In genomic region chr17:5501725-5502124, GRCh38 we compare ENCODE assay signal across 11 cellular contexts. TPM values are rescaled to one million over a fixed set of nuclear protein-coding genes. Genes with fewer than 3 reads are reported as not detected.
DNase-seq lines count a peak whose midpoint lies in the region; ATAC-seq and TF ChIP-seq lines count a peak whose summit lies in the region.
"Had no signal": no experiment of that assay in that cellular context is flagged by ENCODE, and none has a peak within 500 bp of the region (broad histone marks: within the 10 kb centered on the region; RNA-seq: fewer than 3 reads in every experiment).

No MANE protein-coding gene starts in this region.

- no peaks in the 10 kb centered on the region for H3K36me3 Mint-ChIP-seq in activated T-cell treated with anti-CD3 and anti-CD28 coated beads, Interleukin-2, amount 50 U/mL, for 24 hours (ENCODE audit: low read depth)
- no peaks in the 10 kb centered on the region for H3K36me3 Mint-ChIP-seq in activated CD8-positive, alpha-beta T cell treated with anti-CD3 and anti-CD28 coated beads for 36 hours (ENCODE audit: low read depth)
- peaks cover 11% of the 10 kb centered on the region for H3K36me3 Mint-ChIP-seq in stimulated activated effector memory CD8-positive, alpha-beta T cell treated with anti-CD3 and anti-CD28 coated beads, Interleukin-12 subunit alpha, Interleukin-12 subunit beta, amount 100 ng/mL, for 72 hours
- H3K36me3 Mint-ChIP-seq in CD14-positive monocyte, result peaks cover 70 to 79% of the 10 kb centered on the region in 2 donors

- intact Hi-C loops in activated CD8-positive, alpha-beta T cell treated with anti-CD3 and anti-CD28 coated beads for 36 hours (cut with micrococcal nuclease), result no loop called here
- intact Hi-C loops in CD14-positive monocyte (cut with micrococcal nuclease), result no loop called here

- peak overlapping the region; percentile 75 for H3K4me3 Mint-ChIP-seq in activated T-cell treated with anti-CD3 and anti-CD28 coated beads, Interleukin-2, amount 50 U/mL, for 24 hours
- peak overlapping the region; percentile 85 for H3K4me3 Mint-ChIP-seq in activated CD8-positive, alpha-beta T cell treated with anti-CD3 and anti-CD28 coated beads for 36 hours
- peak overlapping the region; percentile 77 for H3K4me3 Mint-ChIP-seq in stimulated activated effector memory CD8-positive, alpha-beta T cell treated with anti-CD3 and anti-CD28 coated beads, Interleukin-12 subunit alpha, Interleukin-12 subunit beta, amount 100 ng/mL, for 72 hours
- peak overlapping the region in 1 of 2 donors; percentile 80 for H3K4me3 Mint-ChIP-seq in CD14-positive monocyte

- DNase-seq in activated T-cell treated with anti-CD3 and anti-CD28 coated beads, Interleukin-2, amount 50 U/mL, for 24 hours, result no peak
- DNase-seq in activated T-cell treated with anti-CD3 and anti-CD28 coated beads, Interleukin-2, amount 50 U/mL, for 1 hour, result no peak
- no peak for DNase-seq in activated CD8-positive, alpha-beta T cell treated with anti-CD3 and anti-CD28 coated beads for 36 hours
- DNase-seq in stimulated activated effector memory CD8-positive, alpha-beta T cell treated with anti-CD3 and anti-CD28 coated beads, Interleukin-12 subunit alpha, Interleukin-12 subunit beta, amount 100 ng/mL, for 72 hours (ENCODE audit: low spot score in 2 of 2), result no peak
- no peak for DNase-seq in MG63
- DNase-seq in AG08395 (ENCODE audit: low spot score), result no peak
- DNase-seq in CD14-positive monocyte (ENCODE audit: low spot score), result no peak
- DNase-seq: esophagus squamous epithelium had no signal

- no peaks in the 10 kb centered on the region for H3K9me3 ChIP-seq in MG63
- H3K9me3 ChIP-seq: esophagus squamous epithelium, pancreas, transverse colon had no signal

- H3K4me1 Mint-ChIP-seq in activated T-cell treated with anti-CD3 and anti-CD28 coated beads, Interleukin-2, amount 50 U/mL, for 24 hours (ENCODE audit: low read depth), result peaks cover 16% of the 10 kb centered on the region
- H3K4me1 Mint-ChIP-seq in activated CD8-positive, alpha-beta T cell treated with anti-CD3 and anti-CD28 coated beads for 36 hours (ENCODE audit: low read depth), result peaks cover 21% of the 10 kb centered on the region
- H3K4me1 Mint-ChIP-seq in stimulated activated effector memory CD8-positive, alpha-beta T cell treated with anti-CD3 and anti-CD28 coated beads, Interleukin-12 subunit alpha, Interleukin-12 subunit beta, amount 100 ng/mL, for 72 hours, result peaks cover 20% of the 10 kb centered on the region
- peaks cover 10% of the 10 kb centered on the region for H3K4me1 Mint-ChIP-seq in CD14-positive monocyte

- no peak for TF ChIP-seq CTCF in activated CD8-positive, alpha-beta T cell treated with anti-CD3 and anti-CD28 coated beads for 36 hours (IDR thresholded peaks at IDR 0.05)
- no peak for TF ChIP-seq CTCF in CD14-positive monocyte (IDR thresholded peaks at IDR 0.05)

- no peak for ATAC-seq in activated CD8-positive, alpha-beta T cell treated with anti-CD3 and anti-CD28 coated beads for 36 hours
- no peak for ATAC-seq in stimulated activated effector memory CD8-positive, alpha-beta T cell treated with anti-CD3 and anti-CD28 coated beads, Interleukin-12 subunit alpha, Interleukin-12 subunit beta, amount 100 ng/mL, for 72 hours

- no peak overlapping the region; the same call in 1 of the 2 replicates for H3K4me3 ChIP-seq in MG63

- CTCF ChIA-PET in activated CD8-positive, alpha-beta T cell treated with anti-CD3 and anti-CD28 coated beads for 36 hours (lab: Charles Lee), result interaction anchor here (0.9 kb wide), 1 partner anchor 14 kb away, joined by 3 read pairs; no protein-coding TSS in a partner anchor

- POLR2A ChIA-PET in activated CD8-positive, alpha-beta T cell treated with anti-CD3 and anti-CD28 coated beads for 36 hours (lab: Charles Lee), result interaction anchor here (2.8 kb wide), 1 partner anchor 15 kb away, joined by 19 read pairs; the partner anchor contains the start of genes DERL2 and MIS12

- H3K27ac Mint-ChIP-seq in activated T-cell treated with anti-CD3 and anti-CD28 coated beads, Interleukin-2, amount 50 U/mL, for 24 hours, result no peak overlapping the region
- H3K27ac Mint-ChIP-seq in activated CD8-positive, alpha-beta T cell treated with anti-CD3 and anti-CD28 coated beads for 36 hours, result no peak overlapping the region
- no peak overlapping the region for H3K27ac Mint-ChIP-seq in stimulated activated effector memory CD8-positive, alpha-beta T cell treated with anti-CD3 and anti-CD28 coated beads, Interleukin-12 subunit alpha, Interleukin-12 subunit beta, amount 100 ng/mL, for 72 hours
- H3K27ac Mint-ChIP-seq in CD14-positive monocyte, result peak overlapping the region in 1 of 7 donors; percentile 4

- H3K27me3 ChIP-seq in layer of hippocampus (ENCODE audit: control insufficient read depth, insufficient read depth, low read length) (no peaks in the 10 kb centered on the region), MG63 (no peaks in the 10 kb centered on the region)

- peak overlapping the region; percentile 53 for H3K27ac ChIP-seq in layer of hippocampus (ENCODE audit: low read depth, low read length)
- H3K27ac ChIP-seq: pancreas had no signal

- H3K27me3 Mint-ChIP-seq in activated T-cell treated with anti-CD3 and anti-CD28 coated beads, Interleukin-2, amount 50 U/mL, for 24 hours, result no peaks in the 10 kb centered on the region
- no peaks in the 10 kb centered on the region for H3K27me3 Mint-ChIP-seq in activated CD8-positive, alpha-beta T cell treated with anti-CD3 and anti-CD28 coated beads for 36 hours
- H3K27me3 Mint-ChIP-seq in CD14-positive monocyte (ENCODE audit: low read depth in 3 of 3), result peaks cover 15 to 28% (median 27%) of the 10 kb centered on the region in 3 donors

- H3K9me3 Mint-ChIP-seq in activated T-cell treated with anti-CD3 and anti-CD28 coated beads, Interleukin-2, amount 50 U/mL, for 24 hours, result no peaks in the 10 kb centered on the region
- no peaks in the 10 kb centered on the region for H3K9me3 Mint-ChIP-seq in activated CD8-positive, alpha-beta T cell treated with anti-CD3 and anti-CD28 coated beads for 36 hours
- no peaks in the 10 kb centered on the region for H3K9me3 Mint-ChIP-seq in stimulated activated effector memory CD8-positive, alpha-beta T cell treated with anti-CD3 and anti-CD28 coated beads, Interleukin-12 subunit alpha, Interleukin-12 subunit beta, amount 100 ng/mL, for 72 hours
- H3K9me3 Mint-ChIP-seq in CD14-positive monocyte, result peaks cover 0 to 9% (median 3%) of the 10 kb centered on the region in 7 donors

- H3K36me3 ChIP-seq in MG63, result no peaks in the 10 kb centered on the region
- H3K36me3 ChIP-seq: pancreas, transverse colon had no signal

RNA-seq across cellular contexts. Expression of gene MIS12, which starts 15.4 kb away (rescaled TPM):
- total RNA-seq in activated CD8-positive, alpha-beta T cell treated with anti-CD3 and anti-CD28 coated beads for 36 hours, result 10 to 100 TPM; 30.3 to 35.0 TPM
- total RNA-seq in MG63 (2014; rRNA removed; shearing (Covaris generic); ENCODE audit: low replicate concordance), result 13.3 and 16.8 TPM in 2 replicates
- polyA plus RNA-seq in CD14-positive monocyte, result 10 to 100 TPM in 1 of 2 donors, 1 to 10 TPM in 1; 6.9 to 10.8 TPM

RNA-seq across cellular contexts. Expression of gene DERL2, which starts 15.7 kb away (rescaled TPM):
- 10 to 100 TPM; 43.4 to 45.8 TPM for total RNA-seq in activated CD8-positive, alpha-beta T cell treated with anti-CD3 and anti-CD28 coated beads for 36 hours
- total RNA-seq in MG63 (2014; rRNA removed; shearing (Covaris generic); ENCODE audit: low replicate concordance), result 15.2 and 53.2 TPM in 2 replicates
- 10 to 100 TPM; 81.6 to 84.9 TPM for polyA plus RNA-seq in CD14-positive monocyte

RNA-seq across cellular contexts. Expression of gene DHX33, which starts 32.9 kb away (rescaled TPM):
- 10 to 100 TPM; 30.9 to 32.5 TPM for total RNA-seq in activated CD8-positive, alpha-beta T cell treated with anti-CD3 and anti-CD28 coated beads for 36 hours
- total RNA-seq in MG63 (2014; rRNA removed; shearing (Covaris generic); ENCODE audit: low replicate concordance), result 10.5 and 13.3 TPM in 2 replicates
- polyA plus RNA-seq in CD14-positive monocyte, result under 1 TPM; 0.72 to 0.96 TPM
